ENCODE assay signal across 8 cellular contexts in the genomic region with DNA sequence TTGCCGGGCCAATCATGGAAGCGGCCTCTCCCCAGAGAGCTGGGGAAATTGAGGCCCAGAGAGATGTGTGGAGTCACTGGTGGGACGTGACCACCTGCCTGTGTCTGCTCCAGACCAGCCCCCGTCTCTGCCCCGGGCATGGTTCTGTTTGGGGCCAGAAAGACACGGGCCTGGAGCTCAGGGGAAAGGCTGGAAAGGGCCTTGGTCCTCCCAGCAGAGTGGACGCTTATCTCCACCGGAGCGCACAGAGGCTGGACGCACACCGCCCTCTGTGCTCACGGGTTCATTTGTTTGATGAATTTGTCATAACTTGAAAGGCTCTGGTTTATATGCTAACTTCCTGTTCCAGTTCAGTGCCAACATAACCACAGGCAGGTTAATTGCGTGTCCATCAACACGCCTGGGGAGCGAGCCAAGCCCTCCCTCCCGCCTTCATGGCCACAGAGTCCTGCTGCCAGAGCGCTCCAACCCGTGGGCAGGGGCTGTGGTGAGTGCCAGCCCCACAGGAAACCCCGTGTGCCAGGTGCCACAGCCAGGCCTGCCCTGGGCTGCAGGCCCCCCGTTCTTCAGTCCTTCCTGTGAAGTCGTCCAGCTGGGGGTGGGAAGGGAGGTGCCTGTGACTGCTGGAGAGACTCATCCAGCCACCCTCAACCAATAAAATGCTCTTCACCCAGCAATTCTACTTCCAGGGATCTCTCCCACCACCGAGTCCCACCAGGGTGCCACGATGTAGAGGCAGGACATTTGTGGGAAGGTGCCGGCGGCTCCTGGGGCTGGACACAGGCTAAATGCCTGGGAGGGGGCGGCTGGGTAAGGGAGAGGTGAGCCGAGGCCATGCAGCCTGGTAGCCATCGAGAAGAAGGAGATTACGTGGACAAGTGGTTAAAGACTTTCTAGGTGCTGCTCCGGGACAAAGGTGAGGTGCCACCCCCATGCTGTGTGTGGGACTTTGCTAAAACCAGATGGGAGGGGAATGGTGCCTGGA. TPM values are rescaled to one million over a fixed set of nuclear protein-coding genes. Genes with fewer than 3 reads are reported as not detected.
DNase-seq lines count a peak whose midpoint lies in the region; ATAC-seq and TF ChIP-seq lines count a peak whose summit lies in the region.

No MANE protein-coding gene starts in this region.

- POLR2A ChIA-PET in naive thymus-derived CD4-positive, alpha-beta T cell (lab: Charles Lee) = interaction anchor here (1.7 kb wide), 1 partner anchor 70 kb away, joined by 4 read pairs; a partner anchor contains a TSS

- intact Hi-C loops in dendritic cell treated with granulocyte-macrophage colony-stimulating factor and Interleukin-4, amounts not matched to agents 40 ng/mL and 50 ng/mL, for 4 days (cut with micrococcal nuclease) = no loop called here
- intact Hi-C loops in naive thymus-derived CD4-positive, alpha-beta T cell (cut with micrococcal nuclease) = no loop called here
- intact Hi-C loops in head of caudate nucleus (cut with DNase I) = no loop called here

- DNase-seq in HCEC 1CT (peak; percentile 54), head of caudate nucleus (no peak)
- no peak for DNase-seq in naive thymus-derived CD4-positive, alpha-beta T cell
- DNase-seq in activated CD4-positive, CD25-positive, alpha-beta regulatory T cell treated with anti-CD3 and anti-CD28 coated beads, Interleukin-2, amount 50 U/mL, for 72 hours = no peak

- no peaks in the 10 kb centered on the region for H4K20me1 ChIP-seq in OCI-LY3 (ENCODE audit: insufficient read depth, low read length)

- no peaks in the 10 kb centered on the region for H3K79me2 ChIP-seq in OCI-LY3 (ENCODE audit: low read length)

- no peaks in the 10 kb centered on the region for H3K9me3 ChIP-seq in OCI-LY3 (ENCODE audit: insufficient read depth, low read length)
- H3K9me3 ChIP-seq in naive thymus-derived CD4-positive, alpha-beta T cell (ENCODE audit: control insufficient read depth in 2 of 3, low read length in 3 of 3) = no peaks in the 10 kb centered on the region

- no peaks in the 10 kb centered on the region for H3K9me3 Mint-ChIP-seq in dendritic cell treated with granulocyte-macrophage colony-stimulating factor and Interleukin-4, amounts not matched to agents 40 ng/mL and 50 ng/mL, for 4 days
- peaks cover 0 to 2% (median 0%) of the 10 kb centered on the region in 11 donors for H3K9me3 Mint-ChIP-seq in naive thymus-derived CD4-positive, alpha-beta T cell

- no peak overlapping the region for H3K27ac ChIP-seq in OCI-LY3 (ENCODE audit: low read length)
- H3K27ac ChIP-seq in naive thymus-derived CD4-positive, alpha-beta T cell (ENCODE audit: low read depth, low read length) = no peak overlapping the region

- H3K36me3 Mint-ChIP-seq in dendritic cell treated with granulocyte-macrophage colony-stimulating factor and Interleukin-4, amounts not matched to agents 40 ng/mL and 50 ng/mL, for 4 days (ENCODE audit: low read depth) = no peaks in the 10 kb centered on the region
- no peaks in the 10 kb centered on the region for H3K36me3 Mint-ChIP-seq in naive thymus-derived CD4-positive, alpha-beta T cell

- H3K36me3 ChIP-seq in OCI-LY3 (replicated peaks; ENCODE audit: low read depth, low read length) = no peaks in the 10 kb centered on the region
- H3K36me3 ChIP-seq in naive thymus-derived CD4-positive, alpha-beta T cell (ENCODE audit: control insufficient read depth in 2 of 3, insufficient read depth in 3 of 3, low read length in 3 of 3) = no peaks in the 10 kb centered on the region

- H3K27me3 Mint-ChIP-seq in dendritic cell treated with granulocyte-macrophage colony-stimulating factor and Interleukin-4, amounts not matched to agents 40 ng/mL and 50 ng/mL, for 4 days = peaks cover 88% of the 10 kb centered on the region
- peaks cover 37 to 57% (median 39%) of the 10 kb centered on the region in 5 donors for H3K27me3 Mint-ChIP-seq in naive thymus-derived CD4-positive, alpha-beta T cell

- ATAC-seq in naive thymus-derived CD4-positive, alpha-beta T cell = peak; percentile 83
- ATAC-seq in HG02798 (IDR thresholded peaks at IDR 0.05; ENCODE audit: poor library complexity, unreplicated experiment) (no peak), HG02885 (IDR thresholded peaks at IDR 0.05; ENCODE audit: poor library complexity, unreplicated experiment) (no peak)

- H3K4me3 Mint-ChIP-seq in dendritic cell treated with granulocyte-macrophage colony-stimulating factor and Interleukin-4, amounts not matched to agents 40 ng/mL and 50 ng/mL, for 4 days = peak overlapping the region; percentile 72
- peak overlapping the region; percentile 12 to 72 (median 54) for H3K4me3 Mint-ChIP-seq in naive thymus-derived CD4-positive, alpha-beta T cell

- no peak for TF ChIP-seq CTCF in OCI-LY3 (IDR thresholded peaks at IDR 0.05; ENCODE audit: low read depth, low read length)

- H3K4me2 ChIP-seq in OCI-LY3 (ENCODE audit: low read length) = peak overlapping the region; percentile 28

- CTCF ChIA-PET in naive thymus-derived CD4-positive, alpha-beta T cell (lab: Charles Lee) = interaction anchor here (0.6 to 0.9 kb wide), 2 partner anchors 43 to 129 kb away, joined by 3 read pairs; no protein-coding TSS in a partner anchor

- peak overlapping the region; percentile 70 for H3K27ac Mint-ChIP-seq in dendritic cell treated with granulocyte-macrophage colony-stimulating factor and Interleukin-4, amounts not matched to agents 40 ng/mL and 50 ng/mL, for 4 days
- peak overlapping the region in 1 of 9 donors; percentile 51 for H3K27ac Mint-ChIP-seq in naive thymus-derived CD4-positive, alpha-beta T cell

- H3K4me1 Mint-ChIP-seq in dendritic cell treated with granulocyte-macrophage colony-stimulating factor and Interleukin-4, amounts not matched to agents 40 ng/mL and 50 ng/mL, for 4 days (ENCODE audit: low read depth) = peaks cover 39% of the 10 kb centered on the region
- H3K4me1 Mint-ChIP-seq in naive thymus-derived CD4-positive, alpha-beta T cell = peaks cover 9 to 20% (median 14%) of the 10 kb centered on the region in 7 donors

- H3K9ac ChIP-seq in OCI-LY3 (ENCODE audit: low read length) = no peak overlapping the region

- 0 out of 2 replicates have a peak overlapping the region, but pooled peaks have one; percentile 27 for H2AFZ ChIP-seq in OCI-LY3 (ENCODE audit: low read depth, low read length)

- H3K4me3 ChIP-seq in OCI-LY3 (ENCODE audit: low read length) = no peak overlapping the region
- peak overlapping the region; percentile 24 for H3K4me3 ChIP-seq in naive thymus-derived CD4-positive, alpha-beta T cell (ENCODE audit: low read length)

- H3K27me3 ChIP-seq in OCI-LY3 (ENCODE audit: low read depth, low read length) = peaks cover 7% of the 10 kb centered on the region; the same call in 1 of the 2 replicates
- H3K27me3 ChIP-seq in naive thymus-derived CD4-positive, alpha-beta T cell (ENCODE audit: control insufficient read depth in 2 of 2, insufficient read depth in 2 of 2, low read length in 2 of 2) = peaks cover 0 to 5% of the 10 kb centered on the region in 2 donors

- peaks cover 11% of the 10 kb centered on the region for H3K4me1 ChIP-seq in OCI-LY3 (ENCODE audit: low read length)
- peaks cover 12% of the 10 kb centered on the region in 2 donors for H3K4me1 ChIP-seq in naive thymus-derived CD4-positive, alpha-beta T cell (ENCODE audit: control insufficient read depth in 2 of 2, insufficient read depth in 2 of 2, low read length in 2 of 2)

RNA-seq across cellular contexts. Expression of a gene that starts 29.4 kb away (rescaled TPM):
- total RNA-seq in naive thymus-derived CD4-positive, alpha-beta T cell = 1 to 10 TPM in 1 of 5 experiments, under 1 TPM in 3, not detected in 1; 0.05 to 3.8 (median 0.68) TPM
- not detected for polyA plus RNA-seq in naive thymus-derived CD4-positive, alpha-beta T cell
